ENCODE assay signal across 1 cellular context in genomic region chr19:2474232-2475017, GRCh38.
TF ChIP-seq lines count a peak whose summit lies in the region.

No MANE protein-coding gene starts in this region.

TF ChIP-seq in HepG2, 621 proteins besides CTCF, POLR2A, EP300 and RAD21 (continued from another document and continues in another):
- peak; percentile 54 for TF ChIP-seq TFDP2 (CRISPR knock-in tag; IDR thresholded peaks at IDR 0.05)
- TF ChIP-seq KLF16 (CRISPR knock-in tag; IDR thresholded peaks at IDR 0.05): peak in 1 of 2 experiments; percentile 89; a peak in 2 of 4 replicates
- TF ChIP-seq THAP11 (CRISPR knock-in tag; IDR thresholded peaks at IDR 0.05): peak; percentile 76
- TF ChIP-seq ZBTB7B (CRISPR knock-in tag; IDR thresholded peaks at IDR 0.05): peak; percentile 98
- TF ChIP-seq ETV5 (CRISPR knock-in tag; IDR thresholded peaks at IDR 0.05; ENCODE audit: borderline replicate concordance): peak; percentile 97
- peak; percentile 18; the same call in 1 of the 2 replicates for TF ChIP-seq ZIK1 (CRISPR knock-in tag; IDR thresholded peaks at IDR 0.05; ENCODE audit: borderline replicate concordance, low read depth)
- peak; percentile 56; the same call in 1 of the 2 replicates for TF ChIP-seq ARID5B (CRISPR knock-in tag; IDR thresholded peaks at IDR 0.05)
- TF ChIP-seq ZNF766 (CRISPR knock-in tag; IDR thresholded peaks at IDR 0.05; ENCODE audit: borderline replicate concordance): no peak
- TF ChIP-seq GTF3A (CRISPR knock-in tag; conservative IDR thresholded peaks at IDR 0.05): 0 out of 2 replicates have a peak, but pooled peaks have one; percentile 71
- TF ChIP-seq ZNF660 (CRISPR knock-in tag; IDR thresholded peaks at IDR 0.05; ENCODE audit: borderline replicate concordance, low read depth): no peak
- TF ChIP-seq RBFOX2 (IDR thresholded peaks at IDR 0.05; ENCODE audit: low read depth, low read length): 0 out of 2 replicates have a peak, but pooled peaks have one; percentile 25
- TF ChIP-seq ZNF431 (CRISPR knock-in tag; IDR thresholded peaks at IDR 0.05; ENCODE audit: borderline replicate concordance, low read depth): no peak
- 0 out of 2 replicates have a peak, but pooled peaks have one; percentile 51 for TF ChIP-seq ZFP41 (CRISPR knock-in tag; IDR thresholded peaks at IDR 0.05; ENCODE audit: borderline replicate concordance)
- TF ChIP-seq ZSCAN9 (CRISPR knock-in tag; IDR thresholded peaks at IDR 0.05; ENCODE audit: borderline replicate concordance): no peak
- TF ChIP-seq MXI1 (IDR thresholded peaks at IDR 0.05; ENCODE audit: borderline replicate concordance, low read depth, low read length): peak; percentile 71; the same call in 1 of the 3 replicates
- TF ChIP-seq PREB (CRISPR knock-in tag; IDR thresholded peaks at IDR 0.05): no peak
- TF ChIP-seq JUN (CRISPR knock-in tag; IDR thresholded peaks at IDR 0.05): 0 out of 2 replicates have a peak, but pooled peaks have one; percentile 28
- TF ChIP-seq ZNF562 (CRISPR knock-in tag; IDR thresholded peaks at IDR 0.05; ENCODE audit: borderline replicate concordance): no peak
- no peak; the same call in 1 of the 2 replicates for TF ChIP-seq NRL (CRISPR knock-in tag; IDR thresholded peaks at IDR 0.05; ENCODE audit: borderline replicate concordance)
- no peak for TF ChIP-seq DBP (CRISPR knock-in tag; IDR thresholded peaks at IDR 0.05; ENCODE audit: not compliant biosample characterization)
- 0 out of 2 replicates have a peak, but pooled peaks have one; percentile 65 for TF ChIP-seq ZNF761 (CRISPR knock-in tag; conservative IDR thresholded peaks at IDR 0.05)
- peak; percentile 7; the same call in 1 of the 2 replicates for TF ChIP-seq ZNF33B (CRISPR knock-in tag; IDR thresholded peaks at IDR 0.05)
- no peak for TF ChIP-seq HNF4G (IDR thresholded peaks at IDR 0.05; ENCODE audit: borderline replicate concordance, low read depth, low read length)
- TF ChIP-seq HNF4G (CRISPR knock-in tag; IDR thresholded peaks at IDR 0.05; ENCODE audit: borderline replicate concordance, low read depth): peak; percentile 73
- TF ChIP-seq IKZF5 (CRISPR knock-in tag; IDR thresholded peaks at IDR 0.05): 0 out of 2 replicates have a peak, but pooled peaks have one; percentile 67
- peak; percentile 43; the same call in 1 of the 2 replicates for TF ChIP-seq ZNF362 (CRISPR knock-in tag; IDR thresholded peaks at IDR 0.05; ENCODE audit: borderline replicate concordance)
- TF ChIP-seq ZMYM3 (CRISPR knock-in tag; IDR thresholded peaks at IDR 0.05): peak; percentile 90
- TF ChIP-seq ATF2 (CRISPR knock-in tag; IDR thresholded peaks at IDR 0.05): peak; percentile 69
- no peak for TF ChIP-seq DMTF1 (CRISPR knock-in tag; IDR thresholded peaks at IDR 0.05)
- peak; percentile 3; the same call in 1 of the 2 replicates for TF ChIP-seq MAFF (IDR thresholded peaks at IDR 0.05; ENCODE audit: low read depth, low read length)
- TF ChIP-seq AKAP8 (CRISPR knock-in tag; IDR thresholded peaks at IDR 0.05): no peak
- TF ChIP-seq GATAD1 (CRISPR knock-in tag; IDR thresholded peaks at IDR 0.05): peak; percentile 78
- peak; percentile 75 for TF ChIP-seq ZNF687 (CRISPR knock-in tag; IDR thresholded peaks at IDR 0.05)
- peak; percentile 21; the same call in 1 of the 2 replicates for TF ChIP-seq CEBPB (IDR thresholded peaks at IDR 0.05; ENCODE audit: borderline replicate concordance, low read depth, low read length)
- no peak for TF ChIP-seq SETDB1 (CRISPR knock-in tag; IDR thresholded peaks at IDR 0.05; ENCODE audit: borderline replicate concordance)
- no peak for TF ChIP-seq ZNF550 (CRISPR knock-in tag; IDR thresholded peaks at IDR 0.05; ENCODE audit: borderline replicate concordance)
- TF ChIP-seq RFX5 (IDR thresholded peaks at IDR 0.05; ENCODE audit: low read depth, low read length): peak; percentile 20; the same call in 1 of the 2 replicates
- peak; percentile 52; the same call in 1 of the 2 replicates for TF ChIP-seq KLF12 (CRISPR knock-in tag; IDR thresholded peaks at IDR 0.05; ENCODE audit: borderline replicate concordance)
- TF ChIP-seq ZNF296 (CRISPR knock-in tag; conservative IDR thresholded peaks at IDR 0.05): no peak
